ENCODE assay signal across 21 cellular contexts in the genomic region with DNA sequence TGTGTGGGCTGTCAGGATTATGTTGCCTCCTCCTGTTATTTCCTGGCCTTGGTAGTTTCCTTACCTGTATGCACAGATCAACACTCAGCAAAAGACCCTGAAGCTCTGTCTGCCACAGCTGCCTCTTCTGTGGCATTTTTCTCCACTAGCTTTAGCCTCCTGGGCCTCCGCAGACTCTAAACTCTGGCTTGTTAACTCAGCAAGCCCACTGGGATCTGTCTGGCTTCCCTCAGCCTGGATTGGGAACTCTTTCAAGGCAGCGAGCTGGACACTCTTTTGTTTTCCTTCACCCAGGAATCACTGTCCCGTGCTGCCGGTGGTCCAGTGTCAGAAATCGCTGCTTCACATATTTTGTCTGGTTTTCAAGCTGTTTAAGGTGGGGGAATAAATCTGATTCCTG.
DNase-seq lines count a peak whose midpoint lies in the region; ATAC-seq and TF ChIP-seq lines count a peak whose summit lies in the region.
"Had no signal": no experiment of that assay in that cellular context is flagged by ENCODE, and none has a peak within 500 bp of the region (broad histone marks: within the 10 kb centered on the region; RNA-seq: fewer than 3 reads in every experiment).

No MANE protein-coding gene starts in this region.

- WGBS in psoas muscle, 3 donors: 54 to 61% (median 57%) methylated on average over 5 of the region's 5 CpGs

- H3K27me3 ChIP-seq in psoas muscle (ENCODE audit: insufficient read depth in 3 of 3, low read length in 2 of 3) (no peaks in the 10 kb centered on the region), vagina (no peaks in the 10 kb centered on the region)

- ATAC-seq in Right ventricle myocardium superior (ENCODE audit: poor library complexity): peak; percentile 45
- no peak for ATAC-seq in psoas muscle

- no peak for DNase-seq in Right ventricle myocardium superior
- no peak for DNase-seq in cardiac septum (ENCODE audit: low spot score)
- peak; percentile 41 for DNase-seq in left kidney (ENCODE audit: low read depth, low spot score)
- no peak for DNase-seq in psoas muscle
- no peak for DNase-seq in vagina (ENCODE audit: extremely low spot score in 2 of 2)
- no peak for DNase-seq in activated CD8-positive, alpha-beta memory T cell treated with anti-CD3 and anti-CD28 coated beads for 24 hours
- DNase-seq in LoVo (ENCODE audit: low spot score): no peak
- no peak for DNase-seq in EL
- DNase-seq: AML-193; C1 segment of cervical spinal cord; Calu3; CD8-positive, alpha-beta memory T cell; DMS153; GM23248; H9; HFFc6; NCI-H1417; NCI-H187; NCI-H446 treated with DMSO at 0.1 percent for 48 hours; NCI-H526 treated with DMSO at 0.1 percent for 48 hours; SHP77 had no signal

- no peak for TF ChIP-seq POLR2A in vagina (IDR thresholded peaks at IDR 0.05)

- TF ChIP-seq CTCF in psoas muscle (IDR thresholded peaks at IDR 0.05) (no peak), vagina (IDR thresholded peaks at IDR 0.05) (no peak)

- H3K4me3 ChIP-seq in psoas muscle (no peak overlapping the region), vagina (no peak overlapping the region)
- H3K4me3 ChIP-seq: GM23248 had no signal

- intact Hi-C loops in Right ventricle myocardium superior (cut with DNase I) (loop anchor here (10.0 kb wide), 2 partner anchors 592 to 1032 kb away; a partner anchor contains a TSS), cardiac septum (cut with DNase I) (loop anchor here (10.0 kb wide), 2 partner anchors 592 to 1032 kb away; a partner anchor contains a TSS), psoas muscle (cut with DNase I) (loop anchor here (10.0 kb wide), 3 partner anchors 592 to 1032 kb away; a partner anchor contains a TSS), vagina (cut with DNase I) (loop anchor here (10.0 kb wide), 1 partner anchor 592 kb away; a partner anchor contains a TSS)

- H3K27ac ChIP-seq in psoas muscle (peak overlapping the region; percentile 72), vagina (peak overlapping the region; percentile 18)
- H3K27ac ChIP-seq: GM23248 had no signal

- no peaks in the 10 kb centered on the region for H3K9me3 ChIP-seq in psoas muscle
- H3K9me3 ChIP-seq in vagina: no peaks in the 10 kb centered on the region

- peaks cover 32% of the 10 kb centered on the region for H3K4me1 ChIP-seq in psoas muscle
- H3K4me1 ChIP-seq in vagina: no peaks in the 10 kb centered on the region

- H3K36me3 ChIP-seq in psoas muscle (ENCODE audit: insufficient read depth in 1 of 2, low read depth in 1 of 2) (no peaks in the 10 kb centered on the region), vagina (no peaks in the 10 kb centered on the region)
